ENCODE assay signal across 8 cellular contexts in genomic region chr21:44455524-44456206, GRCh38. TPM values are rescaled to one million over a fixed set of nuclear protein-coding genes. Genes with fewer than 3 reads are reported as not detected.
A peak's percentile ranks its signal among the peaks of the same experiment; 100 is the strongest.
DNase-seq lines count a peak whose midpoint lies in the region; ATAC-seq and TF ChIP-seq lines count a peak whose summit lies in the region.

No MANE protein-coding gene starts in this region.

- TF ChIP-seq RAD21 in SK-N-SH (IDR thresholded peaks at IDR 0.05; ENCODE audit: low read length) = peak; percentile 56

- H3F3A ChIP-seq in SK-N-SH (replicated peaks; ENCODE audit: insufficient read depth) = peaks cover 16% of the 10 kb centered on the region

- H3K79me2 ChIP-seq in SK-N-SH (ENCODE audit: insufficient read depth) = no peaks in the 10 kb centered on the region

- peak; percentile 45 for TF ChIP-seq CTCF in SK-N-SH (IDR thresholded peaks at IDR 0.05)
- no peak for TF ChIP-seq CTCF in dorsolateral prefrontal cortex (IDR thresholded peaks at IDR 0.05 in 54 of 56, conservative IDR thresholded peaks at IDR 0.05 in 2 of 56; ENCODE audit: low read depth in 1 of 56, partially characterized antibody in 56 of 56)

- H3K4me1 Mint-ChIP-seq in memory B cell = peaks cover 3% of the 10 kb centered on the region
- no peaks in the 10 kb centered on the region for H3K4me1 Mint-ChIP-seq in stimulated activated naive CD8-positive, alpha-beta T cell treated with anti-CD3 and anti-CD28 coated beads, Interleukin-15, Interleukin-2, amounts not matched to agents 100 ng/mL and 50 ng/mL, for 24 hours (ENCODE audit: low read depth)

- intact Hi-C loops in dorsolateral prefrontal cortex (cut with DNase I) = no loop called here

- POLR2A ChIA-PET in SK-N-SH (lab: Yijun Ruan, JAX) = interaction anchor here (0.5 to 1.3 kb wide), 3 partner anchors 26 to 117 kb away, joined by 3 to 5 read pairs (median 3); no protein-coding TSS in a partner anchor

- peak overlapping the region; percentile 55 to 75 for H3K4me3 ChIP-seq in SK-N-SH (ENCODE audit: low read depth in 2 of 2, low read length in 1 of 2)
- peak overlapping the region; percentile 15 to 71 (median 48) for H3K4me3 ChIP-seq in dorsolateral prefrontal cortex

- H3K9me2 ChIP-seq in SK-N-SH = no peaks in the 10 kb centered on the region

- peak overlapping the region; percentile 59; the same call in 1 of the 2 replicates for H2AFZ ChIP-seq in SK-N-SH (ENCODE audit: low read depth)

- H3K27me3 ChIP-seq in SK-N-SH (ENCODE audit: insufficient read depth) = peaks cover 5% of the 10 kb centered on the region; the same call in 1 of the 2 replicates
- H3K27me3 ChIP-seq in dorsolateral prefrontal cortex = peaks cover 0 to 78% (median 38%) of the 10 kb centered on the region in 45 donors

- 2% methylated on average over 18 of the region's 71 CpGs for WGBS in SK-N-SH (ENCODE audit: low lambda C conversion rate)

- CTCF ChIA-PET in SK-N-SH (lab: Yijun Ruan, JAX) = interaction anchor here (0.6 to 3.3 kb wide), 18 partner anchors 16 to 160 kb away, joined by 3 to 12 read pairs (median 4); partner anchors contain the start of gene CFAP410

- peak overlapping the region; percentile 79 for H3K4me3 Mint-ChIP-seq in memory B cell
- H3K4me3 Mint-ChIP-seq in stimulated activated naive CD8-positive, alpha-beta T cell treated with anti-CD3 and anti-CD28 coated beads, Interleukin-15, Interleukin-2, amounts not matched to agents 100 ng/mL and 50 ng/mL, for 24 hours = peak overlapping the region; percentile 73

- no peak overlapping the region for H3K27ac Mint-ChIP-seq in memory B cell
- no peak overlapping the region for H3K27ac Mint-ChIP-seq in stimulated activated naive CD8-positive, alpha-beta T cell treated with anti-CD3 and anti-CD28 coated beads, Interleukin-15, Interleukin-2, amounts not matched to agents 100 ng/mL and 50 ng/mL, for 24 hours

- peaks cover 8% of the 10 kb centered on the region for H3K9me3 Mint-ChIP-seq in memory B cell
- H3K9me3 Mint-ChIP-seq in stimulated activated naive CD8-positive, alpha-beta T cell treated with anti-CD3 and anti-CD28 coated beads, Interleukin-15, Interleukin-2, amounts not matched to agents 100 ng/mL and 50 ng/mL, for 24 hours = no peaks in the 10 kb centered on the region

- peaks cover 13% of the 10 kb centered on the region for H3K27me3 Mint-ChIP-seq in memory B cell
- H3K27me3 Mint-ChIP-seq in stimulated activated naive CD8-positive, alpha-beta T cell treated with anti-CD3 and anti-CD28 coated beads, Interleukin-15, Interleukin-2, amounts not matched to agents 100 ng/mL and 50 ng/mL, for 24 hours = peaks cover 23% of the 10 kb centered on the region

- peak; percentile 24 for ATAC-seq in HG03039 (IDR thresholded peaks at IDR 0.05; ENCODE audit: unreplicated experiment)
- peak; percentile 66 for ATAC-seq in memory B cell (ENCODE audit: low read depth)
- no peak for ATAC-seq in GM21723 (IDR thresholded peaks at IDR 0.05; ENCODE audit: unreplicated experiment)

- peak overlapping the region; percentile 87 for H3K4me2 ChIP-seq in SK-N-SH

- H4K20me1 ChIP-seq in SK-N-SH (ENCODE audit: insufficient read depth) = no peaks in the 10 kb centered on the region

- peak overlapping the region; percentile 49; the same call in 1 of the 2 replicates for H3K9ac ChIP-seq in SK-N-SH

- no peaks in the 10 kb centered on the region for H3K36me3 ChIP-seq in SK-N-SH (replicated peaks in 1 of 2; ENCODE audit: control insufficient read depth in 1 of 2, insufficient read depth in 2 of 2, low read length in 1 of 2)

- H3K4me1 ChIP-seq in SK-N-SH (ENCODE audit: control insufficient read depth in 1 of 2, insufficient read depth in 2 of 2, low read depth in 1 of 2, low read length in 1 of 2) = peaks cover 0 to 14% of the 10 kb centered on the region in 2 experiments; a peak in 1 of 4 replicates

- 0 out of 2 replicates have a peak, but pooled peaks cover 3% of the 10 kb centered on the region for H3K9me3 ChIP-seq in SK-N-SH

- no peak for TF ChIP-seq EP300 in SK-N-SH (IDR thresholded peaks at IDR 0.05; ENCODE audit: borderline replicate concordance in 1 of 2, low read depth in 1 of 2, low read length in 1 of 2)

- peaks cover 2% of the 10 kb centered on the region for H3K36me3 Mint-ChIP-seq in memory B cell
- no peaks in the 10 kb centered on the region for H3K36me3 Mint-ChIP-seq in stimulated activated naive CD8-positive, alpha-beta T cell treated with anti-CD3 and anti-CD28 coated beads, Interleukin-15, Interleukin-2, amounts not matched to agents 100 ng/mL and 50 ng/mL, for 24 hours (ENCODE audit: low read depth)

- peak; percentile 14 for DNase-seq in DMS53 treated with DMSO at 0.1 percent for 48 hours (lab: John Stamatoyannopoulos, UW; ENCODE audit: unreplicated experiment)
- DNase-seq in SK-N-SH = peak; percentile 82
- peak in 3 of 10 donors; percentile 32 to 41 (median 40) for DNase-seq in dorsolateral prefrontal cortex
- DNase-seq in memory B cell (ENCODE audit: low spot score in 2 of 2) = peak; percentile 32 to 66
- no peak for DNase-seq in occipital lobe (lab: John Stamatoyannopoulos, UW)

- H3K27ac ChIP-seq in SK-N-SH (ENCODE audit: low read depth in 2 of 2, low read length in 1 of 2) (no peak overlapping the region), dorsolateral prefrontal cortex (no peak overlapping the region)

TF ChIP-seq in SK-N-SH, 30 proteins besides CTCF, POLR2A, EP300 and RAD21 (continues in another document):
- no peak for TF ChIP-seq TEAD4 (IDR thresholded peaks at IDR 0.05; ENCODE audit: borderline replicate concordance, insufficient read depth)
- TF ChIP-seq RCOR1 (IDR thresholded peaks at IDR 0.05; ENCODE audit: low read length) = no peak
- TF ChIP-seq SIN3A (IDR thresholded peaks at IDR 0.05; ENCODE audit: borderline replicate concordance, low read depth, low read length) = no peak
- TF ChIP-seq, protein P1, sequence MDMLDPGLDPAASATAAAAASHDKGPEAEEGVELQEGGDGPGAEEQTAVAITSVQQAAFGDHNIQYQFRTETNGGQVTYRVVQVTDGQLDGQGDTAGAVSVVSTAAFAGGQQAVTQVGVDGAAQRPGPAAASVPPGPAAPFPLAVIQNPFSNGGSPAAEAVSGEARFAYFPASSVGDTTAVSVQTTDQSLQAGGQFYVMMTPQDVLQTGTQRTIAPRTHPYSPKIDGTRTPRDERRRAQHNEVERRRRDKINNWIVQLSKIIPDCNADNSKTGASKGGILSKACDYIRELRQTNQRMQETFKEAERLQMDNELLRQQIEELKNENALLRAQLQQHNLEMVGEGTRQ (IDR thresholded peaks at IDR 0.05; ENCODE audit: borderline replicate concordance, low read depth, low read length) = no peak
- TF ChIP-seq PBX3 (IDR thresholded peaks at IDR 0.05) = no peak
- TF ChIP-seq YY1 (IDR thresholded peaks at IDR 0.05; ENCODE audit: low read depth) = no peak
- TF ChIP-seq FOSL2 (IDR thresholded peaks at IDR 0.05; ENCODE audit: borderline replicate concordance, low read depth) = no peak
- peak; percentile 70 for TF ChIP-seq MXI1 (IDR thresholded peaks at IDR 0.05; ENCODE audit: low read depth, low read length)
- TF ChIP-seq, protein P2, sequence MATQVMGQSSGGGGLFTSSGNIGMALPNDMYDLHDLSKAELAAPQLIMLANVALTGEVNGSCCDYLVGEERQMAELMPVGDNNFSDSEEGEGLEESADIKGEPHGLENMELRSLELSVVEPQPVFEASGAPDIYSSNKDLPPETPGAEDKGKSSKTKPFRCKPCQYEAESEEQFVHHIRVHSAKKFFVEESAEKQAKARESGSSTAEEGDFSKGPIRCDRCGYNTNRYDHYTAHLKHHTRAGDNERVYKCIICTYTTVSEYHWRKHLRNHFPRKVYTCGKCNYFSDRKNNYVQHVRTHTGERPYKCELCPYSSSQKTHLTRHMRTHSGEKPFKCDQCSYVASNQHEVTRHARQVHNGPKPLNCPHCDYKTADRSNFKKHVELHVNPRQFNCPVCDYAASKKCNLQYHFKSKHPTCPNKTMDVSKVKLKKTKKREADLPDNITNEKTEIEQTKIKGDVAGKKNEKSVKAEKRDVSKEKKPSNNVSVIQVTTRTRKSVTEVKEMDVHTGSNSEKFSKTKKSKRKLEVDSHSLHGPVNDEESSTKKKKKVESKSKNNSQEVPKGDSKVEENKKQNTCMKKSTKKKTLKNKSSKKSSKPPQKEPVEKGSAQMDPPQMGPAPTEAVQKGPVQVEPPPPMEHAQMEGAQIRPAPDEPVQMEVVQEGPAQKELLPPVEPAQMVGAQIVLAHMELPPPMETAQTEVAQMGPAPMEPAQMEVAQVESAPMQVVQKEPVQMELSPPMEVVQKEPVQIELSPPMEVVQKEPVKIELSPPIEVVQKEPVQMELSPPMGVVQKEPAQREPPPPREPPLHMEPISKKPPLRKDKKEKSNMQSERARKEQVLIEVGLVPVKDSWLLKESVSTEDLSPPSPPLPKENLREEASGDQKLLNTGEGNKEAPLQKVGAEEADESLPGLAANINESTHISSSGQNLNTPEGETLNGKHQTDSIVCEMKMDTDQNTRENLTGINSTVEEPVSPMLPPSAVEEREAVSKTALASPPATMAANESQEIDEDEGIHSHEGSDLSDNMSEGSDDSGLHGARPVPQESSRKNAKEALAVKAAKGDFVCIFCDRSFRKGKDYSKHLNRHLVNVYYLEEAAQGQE (IDR thresholded peaks at IDR 0.05; ENCODE audit: low read depth, low read length) = no peak

RNA-seq across cellular contexts. Expression of gene LRRC3, which starts 0.4 kb away (rescaled TPM):
- polyA plus RNA-seq in SK-N-SH (2012; rRNA removed) = 1.9 and 2.3 TPM in 2 replicates
- 0.91 and 1.5 TPM in 2 replicates for polyA plus RNA-seq in SK-N-SH (2012; cell fraction: cytosol; rRNA removed)
- 1.5 and 1.9 TPM in 2 replicates for polyA plus RNA-seq in SK-N-SH (2012; cell fraction: nucleus; rRNA removed)
- total RNA-seq in dorsolateral prefrontal cortex = 1 to 10 TPM in 42 of 120 experiments, under 1 TPM in 78; 0.15 to 4.1 (median 0.88) TPM
- 4.8 TPM for total RNA-seq in occipital lobe
